In genomic region chr1:187396929-187397796, GRCh38 we compare ENCODE assay signal across 1 cellular context.
TF ChIP-seq lines count a peak whose summit lies in the region.

No MANE protein-coding gene starts in this region.

TF ChIP-seq in GM23338, 12 proteins besides CTCF, POLR2A, EP300 and RAD21 (continued from another document):
- no peak for TF ChIP-seq ETS1 (IDR thresholded peaks at IDR 0.05)
